In genomic region chr10:93757136-93757535, GRCh38 we compare ENCODE assay signal across 13 cellular contexts. TPM values are rescaled to one million over a fixed set of nuclear protein-coding genes. Genes with fewer than 3 reads are reported as not detected.
A peak's percentile ranks its signal among the peaks of the same experiment; 100 is the strongest.
DNase-seq lines count a peak whose midpoint lies in the region; TF ChIP-seq lines count a peak whose summit lies in the region.
"Had no signal": no experiment of that assay in that cellular context is flagged by ENCODE, and none has a peak within 500 bp of the region (broad histone marks: within the 10 kb centered on the region; RNA-seq: fewer than 3 reads in every experiment).

No MANE protein-coding gene starts in this region.

- H3K9me3 ChIP-seq in smooth muscle cell (replicated peaks; ENCODE audit: low read depth), result no peaks in the 10 kb centered on the region
- H3K9me3 ChIP-seq in thyroid gland, result no peaks in the 10 kb centered on the region

- TF ChIP-seq POLR2A in thyroid gland (IDR thresholded peaks at IDR 0.05), result no peak

- DNase-seq in HEK293T (ENCODE audit: extremely low spot score) (peak; percentile 58), kidney tubule cell (ENCODE audit: low spot score) (peak; percentile 30), smooth muscle cell (lab: John Stamatoyannopoulos, UW; ENCODE audit: unreplicated experiment) (no peak), NCI-H1048 (lab: John Stamatoyannopoulos, UW) (no peak), thyroid gland (no peak), NCI-H1436 (lab: John Stamatoyannopoulos, UW) (no peak)
- DNase-seq: activated CD4-positive, alpha-beta memory T cell treated with anti-CD3 and anti-CD28 coated beads for 36 hours; activated naive CD4-positive, alpha-beta T cell treated with anti-CD3 and anti-CD28 coated beads, Interleukin-2, amount 10 ng/mL, durations not matched to agents 7 days and 5 days; H7; NCI-H2029 treated with DMSO at 0.1 percent for 48 hours had no signal

- H3K79me2 ChIP-seq in smooth muscle cell (ENCODE audit: low read depth), result no peaks in the 10 kb centered on the region

- POLR2A ChIA-PET in HEK293T (lab: Yijun Ruan, JAX), result interaction anchor here (0.7 to 1.3 kb wide), 3 partner anchors 8 to 54 kb away, joined by 3 to 4 read pairs (median 4); partner anchors contain the start of gene FRA10AC1

- peaks cover 14% of the 10 kb centered on the region for H3F3A ChIP-seq in smooth muscle cell (ENCODE audit: low read depth)

- H2AFZ ChIP-seq in smooth muscle cell (ENCODE audit: low read depth), result peak overlapping the region; percentile 33

- intact Hi-C loops in thyroid gland (cut with DNase I), result no loop called here

- TF ChIP-seq CTCF in brain (conservative IDR thresholded peaks at IDR 0.05), result no peak
- TF ChIP-seq CTCF in smooth muscle cell (IDR thresholded peaks at IDR 0.05; ENCODE audit: borderline replicate concordance, insufficient read depth, poor library complexity, severe bottlenecking), result peak; percentile 8
- TF ChIP-seq CTCF in thyroid gland (IDR thresholded peaks at IDR 0.05), result no peak

- WGBS in smooth muscle cell (ENCODE audit: low lambda C conversion rate), result 26% methylated on average over 5 of the region's 5 CpGs
- WGBS in thyroid gland, 2 donors, result 44 to 62% methylated on average over 5 of the region's 5 CpGs

- H3K4me2 ChIP-seq in smooth muscle cell, result peak overlapping the region; percentile 84

- H3K4me1 Mint-ChIP-seq in brain, result peaks cover 89% of the 10 kb centered on the region
- H3K4me1 Mint-ChIP-seq: activated naive CD4-positive, alpha-beta T cell treated with anti-CD3 and anti-CD28 coated beads, Interleukin-2, amount 10 ng/mL, durations not matched to agents 7 days and 5 days; stimulated activated effector memory CD8-positive, alpha-beta T cell treated with anti-CD3 and anti-CD28 coated beads, Interleukin-12 subunit alpha, Interleukin-12 subunit beta, amount 100 ng/mL, for 72 hours had no signal

- H3K27ac ChIP-seq in smooth muscle cell (ENCODE audit: low read depth), result peak overlapping the region; percentile 30
- no peak overlapping the region for H3K27ac ChIP-seq in thyroid gland

- peaks cover 4% of the 10 kb centered on the region for H3K27me3 Mint-ChIP-seq in brain

- no peaks in the 10 kb centered on the region for H3K36me3 Mint-ChIP-seq in brain
- H3K36me3 Mint-ChIP-seq: activated CD4-positive, alpha-beta memory T cell treated with anti-CD3 and anti-CD28 coated beads for 36 hours; activated naive CD4-positive, alpha-beta T cell treated with anti-CD3 and anti-CD28 coated beads, Interleukin-2, amount 10 ng/mL, durations not matched to agents 7 days and 5 days; stimulated activated effector memory CD8-positive, alpha-beta T cell treated with anti-CD3 and anti-CD28 coated beads, Interleukin-12 subunit alpha, Interleukin-12 subunit beta, amount 100 ng/mL, for 72 hours had no signal

- H3K9me3 Mint-ChIP-seq in brain, result no peaks in the 10 kb centered on the region
- H3K9me3 Mint-ChIP-seq: activated CD4-positive, alpha-beta memory T cell treated with anti-CD3 and anti-CD28 coated beads for 36 hours; activated naive CD4-positive, alpha-beta T cell treated with anti-CD3 and anti-CD28 coated beads, Interleukin-2, amount 10 ng/mL, durations not matched to agents 7 days and 5 days; stimulated activated effector memory CD8-positive, alpha-beta T cell treated with anti-CD3 and anti-CD28 coated beads, Interleukin-12 subunit alpha, Interleukin-12 subunit beta, amount 100 ng/mL, for 72 hours; T-helper 1 cell treated with Interleukin-12 subunit alpha and Interleukin-12 subunit beta and Interleukin-4 antibody, amounts not matched to agents 30 μg/mL and 1 μg/mL, for 36 hours had no signal

- H3K4me3 ChIP-seq in smooth muscle cell (peak overlapping the region; percentile 40), thyroid gland (replicated peaks in 1 of 3) (no peak overlapping the region)

- no peaks in the 10 kb centered on the region for H4K20me1 ChIP-seq in smooth muscle cell (ENCODE audit: low read depth)

- peak overlapping the region; percentile 48 for H3K9ac ChIP-seq in smooth muscle cell (ENCODE audit: low read depth)

- H3K4me1 ChIP-seq in smooth muscle cell (ENCODE audit: low read depth), result peaks cover 36% of the 10 kb centered on the region
- peaks cover 5 to 10% of the 10 kb centered on the region in 2 donors for H3K4me1 ChIP-seq in thyroid gland

- H3K27me3 ChIP-seq in smooth muscle cell (ENCODE audit: low read depth) (no peaks in the 10 kb centered on the region), thyroid gland (no peaks in the 10 kb centered on the region)

- CTCF ChIA-PET in HEK293T (lab: Yijun Ruan, JAX), result interaction anchor here (0.6 to 3.9 kb wide), 5 partner anchors 12 to 563 kb away, joined by 3 to 26 read pairs (median 4); no protein-coding TSS in a partner anchor

- H3K27ac Mint-ChIP-seq in brain, result peak overlapping the region in 4 of 5 experiments; percentile 86 to 97 (median 92)
- H3K27ac Mint-ChIP-seq: activated CD4-positive, alpha-beta memory T cell treated with anti-CD3 and anti-CD28 coated beads for 36 hours; activated naive CD4-positive, alpha-beta T cell treated with anti-CD3 and anti-CD28 coated beads, Interleukin-2, amount 10 ng/mL, durations not matched to agents 7 days and 5 days; T-helper 1 cell treated with Interleukin-12 subunit alpha and Interleukin-12 subunit beta and Interleukin-4 antibody, amounts not matched to agents 30 μg/mL and 1 μg/mL, for 36 hours had no signal

- no peaks in the 10 kb centered on the region for H3K36me3 ChIP-seq in smooth muscle cell (ENCODE audit: low read depth)
- no peaks in the 10 kb centered on the region for H3K36me3 ChIP-seq in thyroid gland

- H3K4me3 Mint-ChIP-seq in brain, result peak overlapping the region; percentile 53 to 82 (median 77)
- H3K4me3 Mint-ChIP-seq: activated CD4-positive, alpha-beta memory T cell treated with anti-CD3 and anti-CD28 coated beads for 36 hours; activated naive CD4-positive, alpha-beta T cell treated with anti-CD3 and anti-CD28 coated beads, Interleukin-2, amount 10 ng/mL, durations not matched to agents 7 days and 5 days; stimulated activated effector memory CD8-positive, alpha-beta T cell treated with anti-CD3 and anti-CD28 coated beads, Interleukin-12 subunit alpha, Interleukin-12 subunit beta, amount 100 ng/mL, for 72 hours; T-helper 1 cell treated with Interleukin-12 subunit alpha and Interleukin-12 subunit beta and Interleukin-4 antibody, amounts not matched to agents 30 μg/mL and 1 μg/mL, for 36 hours had no signal

TF ChIP-seq in HEK293T, 16 proteins besides CTCF, POLR2A, EP300 and RAD21:
- TF ChIP-seq CTBP1 (IDR thresholded peaks at IDR 0.05; ENCODE audit: borderline replicate concordance) (0 out of 2 replicates have a peak, but pooled peaks have one; percentile 10), HDGF (IDR thresholded peaks at IDR 0.05; ENCODE audit: borderline replicate concordance) (no peak), BHLHE40 (IDR thresholded peaks at IDR 0.05; ENCODE audit: borderline replicate concordance) (no peak), PKNOX1 (IDR thresholded peaks at IDR 0.05) (peak; percentile 87)
TF ChIP-seq in HEK293T: peak in this region for 2.

RNA-seq across cellular contexts. Expression of gene LGI1, which starts 0.6 kb away (rescaled TPM):
- polyA plus RNA-seq in brain (ENCODE audit: insufficient read depth, low read depth, low replicate concordance) (6.7 TPM), smooth muscle cell (2.0 TPM in 1 of 2 replicates, not detected in the other)
- total RNA-seq in smooth muscle cell (1.2 and 6.7 TPM in 2 replicates), thyroid gland (not detected)
- total RNA-seq: activated CD4-positive, alpha-beta memory T cell treated with anti-CD3 and anti-CD28 coated beads for 36 hours had no signal

RNA-seq across cellular contexts. Expression of gene FRA10AC1, which starts 54.7 kb away (rescaled TPM):
- polyA plus RNA-seq in brain (ENCODE audit: insufficient read depth, low read depth, low replicate concordance) (10.0 TPM), smooth muscle cell (11.2 and 14.4 TPM in 2 replicates)
- total RNA-seq in smooth muscle cell (12.3 and 12.5 TPM in 2 replicates), thyroid gland (100 to 1,000 TPM in 1 of 4 donors, 10 to 100 TPM in 3; 18.6 to 293 (median 27.8) TPM)

Comparison
In these comparisons a context has a peak if more than half of its experiments do, and no peak if none do; other contexts are left out.
1. DNase-seq: peak in HEK293T (single experiment) and kidney tubule cell (single experiment); none in smooth muscle cell (single experiment), NCI-H1048 (single experiment), thyroid gland (0 of 2) and NCI-H1436 (single experiment).